In genomic region chr2:176126929-176127768, GRCh38 we compare ENCODE assay signal across 8 cellular contexts. TPM values are rescaled to one million over a fixed set of nuclear protein-coding genes. Genes with fewer than 3 reads are reported as not detected.
DNase-seq lines count a peak whose midpoint lies in the region; ATAC-seq, FAIRE-seq and TF ChIP-seq lines count a peak whose summit lies in the region.

No MANE protein-coding gene starts in this region.

- H3K4me3 ChIP-seq in HFF-Myc (replicated peaks; ENCODE audit: low read depth, low read length): no peak overlapping the region

- peak; percentile 83 for FAIRE-seq in RCC 7860 (lab: Jason Lieb, UNC)
- FAIRE-seq in frontal cortex (lab: Jason Lieb, UNC): peak; percentile 48

- ATAC-seq in HG02763 (IDR thresholded peaks at IDR 0.05; ENCODE audit: unreplicated experiment): no peak

- peak; percentile 78 for TF ChIP-seq CTCF in AG09319 (IDR thresholded peaks at IDR 0.05; ENCODE audit: low read depth, low read length)
- peak; percentile 68 for TF ChIP-seq CTCF in HFF-Myc (IDR thresholded peaks at IDR 0.05; ENCODE audit: low read depth, low read length, missing control alignments)

- DNase-seq in AG09319 (ENCODE audit: extremely low read depth, low read depth): peak; percentile 7
- DNase-seq in HFF-Myc (ENCODE audit: extremely low read depth, low read depth): peak; percentile 32
- no peak for DNase-seq in RCC 7860 (ENCODE audit: low spot score)
- DNase-seq in activated T-helper 9 cell treated with anti-CD3 and anti-CD28 coated beads, Interleukin-2, amount 50 U/mL, for 16 hours (ENCODE audit: low read depth): peak; percentile 40
- peak; percentile 63 to 74 for DNase-seq in frontal cortex (ENCODE audit: low spot score in 2 of 2)
- DNase-seq in putamen (ENCODE audit: low spot score): peak; percentile 49
- no peak for DNase-seq in SW480 (ENCODE audit: low spot score)

RNA-seq across cellular contexts. Expression of gene HOXD8, which starts 2.4 kb away (rescaled TPM):
- total RNA-seq in frontal cortex: not detected

RNA-seq across cellular contexts. Expression of gene HOXD9, which starts 4.6 kb away (rescaled TPM):
- total RNA-seq in frontal cortex: not detected

RNA-seq across cellular contexts. Expression of gene HOXD10, which starts 10.6 kb away (rescaled TPM):
- total RNA-seq in frontal cortex: not detected

RNA-seq across cellular contexts. Expression of gene HOXD11, which starts 20.1 kb away (rescaled TPM):
- not detected for total RNA-seq in frontal cortex

RNA-seq across cellular contexts. Expression of gene HOXD4, which starts 24.2 kb away (rescaled TPM):
- not detected for total RNA-seq in frontal cortex

Comparison
In these comparisons a context has a peak if more than half of its experiments do, and no peak if none do; other contexts are left out.
1. DNase-seq: peak in AG09319 (single experiment), HFF-Myc (single experiment), activated T-helper 9 cell treated with anti-CD3 and anti-CD28 coated beads, Interleukin-2, amount 50 U/mL, for 16 hours (single experiment), frontal cortex (2 of 2) and putamen (single experiment); none in RCC 7860 (single experiment) and SW480 (single experiment).